8 cellular contexts compared by ENCODE assay signal in genomic region chr1:43947890-43948437, GRCh38. TPM values are rescaled to one million over a fixed set of nuclear protein-coding genes. Genes with fewer than 3 reads are reported as not detected.
A peak's percentile ranks its signal among the peaks of the same experiment; 100 is the strongest.
DNase-seq lines count a peak whose midpoint lies in the region; ATAC-seq and TF ChIP-seq lines count a peak whose summit lies in the region.

No MANE protein-coding gene starts in this region.

- in situ Hi-C loops in KBM-7 (cut with MboI; ENCODE audit: low pct_unique_long_range_greater_than_20kb, low sequenced_read_pairs), result no loop called here

- peak overlapping the region; percentile 96 for H3K4me2 ChIP-seq in osteoblast (ENCODE audit: insufficient read depth, low read length)

- H4K20me1 ChIP-seq in osteoblast (ENCODE audit: insufficient read depth, low read length), result peaks cover 33% of the 10 kb centered on the region

- ATAC-seq in GM21619 (IDR thresholded peaks at IDR 0.05; ENCODE audit: unreplicated experiment) (no peak), GM19397 (IDR thresholded peaks at IDR 0.05; ENCODE audit: unreplicated experiment) (no peak)

- peaks cover 30 to 67% (median 43%) of the 10 kb centered on the region in 4 donors for H3K4me1 Mint-ChIP-seq in CD4-positive, alpha-beta memory T cell

- peak overlapping the region in 1 of 2 donors; percentile 93 for H3K4me3 ChIP-seq in CD4-positive, alpha-beta memory T cell (ENCODE audit: low read length in 2 of 2)
- H3K4me3 ChIP-seq in duodenal mucosa (ENCODE audit: low read depth in 1 of 2, low read length in 2 of 2) (peak overlapping the region; percentile 93 to 98), osteoblast (ENCODE audit: insufficient read depth, low read length) (peak overlapping the region; percentile 96)

- no peaks in the 10 kb centered on the region for H3K27me3 Mint-ChIP-seq in CD4-positive, alpha-beta memory T cell

- DNase-seq in CD4-positive, alpha-beta memory T cell, result no peak
- DNase-seq in NCI-H69 (lab: John Stamatoyannopoulos, UW), result peak; percentile 55
- DNase-seq in osteoblast (ENCODE audit: insufficient read length, low spot score, missing footprints), result peak; percentile 84
- no peak for DNase-seq in stimulated activated CD4-positive, alpha-beta T cell treated with anti-CD3 and anti-CD28 coated beads, Interleukin-2, amount 100 ng/mL, for 24 hours
- no peak for DNase-seq in KBM-7

- CTCF ChIA-PET in CD4-positive, alpha-beta memory T cell (lab: Charles Lee; ENCODE audit: partially characterized antibody), result interaction anchor here (0.7 to 7.5 kb wide), 4 partner anchors 14 to 100 kb away, joined by 3 to 83 read pairs (median 3); partner anchors contain the start of genes ARTN and DPH2

- H3K79me2 ChIP-seq in osteoblast (ENCODE audit: insufficient read depth, low read length), result peaks cover 51% of the 10 kb centered on the region

- peak overlapping the region; percentile 70 to 94 (median 84) for H3K27ac Mint-ChIP-seq in CD4-positive, alpha-beta memory T cell

- H3K36me3 Mint-ChIP-seq in CD4-positive, alpha-beta memory T cell, result peaks cover 10 to 14% of the 10 kb centered on the region in 2 donors

- no peaks in the 10 kb centered on the region for H3K9me3 ChIP-seq in CD4-positive, alpha-beta memory T cell (ENCODE audit: control insufficient read depth in 1 of 2, low read length in 2 of 2)
- H3K9me3 ChIP-seq in duodenal mucosa (ENCODE audit: control insufficient read depth in 1 of 2, low read length in 2 of 2), result no peaks in the 10 kb centered on the region
- no peaks in the 10 kb centered on the region for H3K9me3 ChIP-seq in osteoblast (ENCODE audit: low read depth, low read length)

- H2AFZ ChIP-seq in osteoblast (ENCODE audit: low read length), result no peak overlapping the region

- H3K27ac ChIP-seq in CD4-positive, alpha-beta memory T cell (ENCODE audit: low read depth, low read length), result no peak overlapping the region
- H3K27ac ChIP-seq in duodenal mucosa (ENCODE audit: low read depth, low read length) (no peak overlapping the region), osteoblast (ENCODE audit: low read depth, low read length) (no peak overlapping the region)

- intact Hi-C loops in CD4-positive, alpha-beta memory T cell (cut with micrococcal nuclease), result loop anchor here (5.0 kb wide), 2 partner anchors 296 to 421 kb away; partner anchors contain the start of gene KDM4A

- peaks cover 29% of the 10 kb centered on the region for H3K4me1 ChIP-seq in CD4-positive, alpha-beta memory T cell (ENCODE audit: insufficient read depth, low read length)
- H3K4me1 ChIP-seq in duodenal mucosa (ENCODE audit: control insufficient read depth in 1 of 2, insufficient read depth in 2 of 2, low read length in 2 of 2) (peaks cover 24 to 29% of the 10 kb centered on the region in 2 donors), osteoblast (ENCODE audit: insufficient read depth, low read length) (peaks cover 23% of the 10 kb centered on the region)

- H3K9me3 Mint-ChIP-seq in CD4-positive, alpha-beta memory T cell, result no peaks in the 10 kb centered on the region

- no peaks in the 10 kb centered on the region for H3K27me3 ChIP-seq in CD4-positive, alpha-beta memory T cell (ENCODE audit: insufficient read depth, low read length)
- no peaks in the 10 kb centered on the region for H3K27me3 ChIP-seq in duodenal mucosa (ENCODE audit: control insufficient read depth in 1 of 2, insufficient read depth in 2 of 2, low read length in 2 of 2)
- H3K27me3 ChIP-seq in osteoblast (ENCODE audit: insufficient read depth, low read length), result no peaks in the 10 kb centered on the region

- H3K36me3 ChIP-seq in CD4-positive, alpha-beta memory T cell (ENCODE audit: insufficient read depth, low read length), result no peaks in the 10 kb centered on the region
- H3K36me3 ChIP-seq in duodenal mucosa (ENCODE audit: control insufficient read depth in 1 of 2, insufficient read depth in 2 of 2, low read length in 2 of 2) (peaks cover 0 to 9% of the 10 kb centered on the region in 2 donors), osteoblast (ENCODE audit: insufficient read depth, low read length) (peaks cover 11% of the 10 kb centered on the region)

- no peak for TF ChIP-seq CTCF in osteoblast (IDR thresholded peaks at IDR 0.05; ENCODE audit: extremely low read depth, low read depth, low read length)

- peak overlapping the region; percentile 72 to 95 (median 92) for H3K4me3 Mint-ChIP-seq in CD4-positive, alpha-beta memory T cell

- POLR2A ChIA-PET in CD4-positive, alpha-beta memory T cell (lab: Charles Lee; ENCODE audit: partially characterized antibody), result interaction anchor here (1.3 to 4.1 kb wide), 2 partner anchors 19 to 26 kb away, joined by 5 to 44 read pairs; partner anchors contain the start of gene ATP6V0B

- peak overlapping the region; percentile 93 to 99 for H3K9ac ChIP-seq in duodenal mucosa (ENCODE audit: low read depth in 1 of 2, low read length in 2 of 2)

RNA-seq across cellular contexts. Expression of gene IPO13, which starts 1.2 kb away (rescaled TPM):
- total RNA-seq in CD4-positive, alpha-beta memory T cell, result 10 to 100 TPM; 18.5 to 20.0 TPM
- 10 to 100 TPM in 1 of 2 donors, 1 to 10 TPM in 1; 7.5 to 16.8 TPM for polyA plus RNA-seq in CD4-positive, alpha-beta memory T cell
- 18.6 and 20.6 TPM in 2 replicates for total RNA-seq in osteoblast

RNA-seq across cellular contexts. Expression of gene ARTN, which starts 14.4 kb away (rescaled TPM):
- under 1 TPM in 1 of 2 experiments, not detected in 1; 0.41 TPM for total RNA-seq in CD4-positive, alpha-beta memory T cell
- polyA plus RNA-seq in CD4-positive, alpha-beta memory T cell, result not detected
- total RNA-seq in osteoblast, result 0.29 TPM in 1 of 2 replicates, not detected in the other

RNA-seq across cellular contexts. Expression of gene DPH2, which starts 21.8 kb away (rescaled TPM):
- 10 to 100 TPM; 25.5 to 28.5 TPM for total RNA-seq in CD4-positive, alpha-beta memory T cell
- 10 to 100 TPM; 29.1 to 33.1 TPM for polyA plus RNA-seq in CD4-positive, alpha-beta memory T cell
- total RNA-seq in osteoblast, result 10.3 and 15.6 TPM in 2 replicates

RNA-seq across cellular contexts. Expression of gene ATP6V0B, which starts 26.8 kb away (rescaled TPM):
- total RNA-seq in CD4-positive, alpha-beta memory T cell, result 10 to 100 TPM; 59.8 to 73.9 TPM
- 100 to 1,000 TPM; 186 to 310 TPM for polyA plus RNA-seq in CD4-positive, alpha-beta memory T cell
- total RNA-seq in osteoblast, result 81.9 and 89.4 TPM in 2 replicates

RNA-seq across cellular contexts. Expression of gene B4GALT2, which starts 31.0 kb away (rescaled TPM):
- 1 to 10 TPM in 1 of 2 experiments, under 1 TPM in 1; 0.58 to 2.1 TPM for total RNA-seq in CD4-positive, alpha-beta memory T cell
- polyA plus RNA-seq in CD4-positive, alpha-beta memory T cell, result 1 to 10 TPM in 1 of 2 donors, under 1 TPM in 1; 0.26 to 1.5 TPM
- 95.5 and 99.5 TPM in 2 replicates for total RNA-seq in osteoblast

Comparison
In these comparisons a context has a peak if more than half of its experiments do, and no peak if none do; other contexts are left out.
1. DNase-seq: peak in NCI-H69 (single experiment) and osteoblast (single experiment); none in CD4-positive, alpha-beta memory T cell (0 of 5), stimulated activated CD4-positive, alpha-beta T cell treated with anti-CD3 and anti-CD28 coated beads, Interleukin-2, amount 100 ng/mL, for 24 hours (0 of 2) and KBM-7 (single experiment).